1 cellular context compared by ENCODE assay signal in genomic region chr16:5042574-5043171, GRCh38.
TF ChIP-seq lines count a peak whose summit lies in the region.

No MANE protein-coding gene starts in this region.

TF ChIP-seq in HepG2, 621 proteins besides CTCF, POLR2A, EP300 and RAD21 (continued from another document and continues in another):
- TF ChIP-seq E2F2 (CRISPR knock-in tag; IDR thresholded peaks at IDR 0.05; ENCODE audit: borderline replicate concordance): 0 out of 2 replicates have a peak, but pooled peaks have one; percentile 39
- TF ChIP-seq YEATS2 (CRISPR knock-in tag; IDR thresholded peaks at IDR 0.05; ENCODE audit: borderline replicate concordance): no peak
- no peak for TF ChIP-seq SRSF1 (optimal IDR thresholded peaks at IDR 0.05; ENCODE audit: low read depth, low read length)
- no peak for TF ChIP-seq ZFYVE20 (CRISPR knock-in tag; IDR thresholded peaks at IDR 0.05; ENCODE audit: borderline replicate concordance, low read depth)
- TF ChIP-seq SMARCC2 (IDR thresholded peaks at IDR 0.05): no peak
- no peak for TF ChIP-seq FIP1L1 (IDR thresholded peaks at IDR 0.05; ENCODE audit: borderline replicate concordance, insufficient read depth, low read depth, low read length)
- no peak for TF ChIP-seq ZNF256 (CRISPR knock-in tag; conservative IDR thresholded peaks at IDR 0.05)
- peak; percentile 34; the same call in 1 of the 2 replicates for TF ChIP-seq ZNF770 (CRISPR knock-in tag; IDR thresholded peaks at IDR 0.05)
- no peak for TF ChIP-seq ZBTB38 (CRISPR knock-in tag; IDR thresholded peaks at IDR 0.05)
- no peak for TF ChIP-seq ZBTB10 (CRISPR knock-in tag; IDR thresholded peaks at IDR 0.05; ENCODE audit: borderline replicate concordance)
- TF ChIP-seq ZNF724P (CRISPR knock-in tag; IDR thresholded peaks at IDR 0.05; ENCODE audit: borderline replicate concordance): no peak
- TF ChIP-seq CREB1 (IDR thresholded peaks at IDR 0.05): peak; percentile 91
- peak; percentile 72 for TF ChIP-seq CREB1 (CRISPR knock-in tag; IDR thresholded peaks at IDR 0.05)
- no peak for TF ChIP-seq PHF8 (CRISPR knock-in tag; IDR thresholded peaks at IDR 0.05)
- TF ChIP-seq ZNF343 (CRISPR knock-in tag; IDR thresholded peaks at IDR 0.05): no peak
- no peak for TF ChIP-seq ZNF12 (CRISPR knock-in tag; IDR thresholded peaks at IDR 0.05)
- TF ChIP-seq ZNF562 (CRISPR knock-in tag; IDR thresholded peaks at IDR 0.05; ENCODE audit: borderline replicate concordance): no peak
- TF ChIP-seq ZNF17 (CRISPR knock-in tag; IDR thresholded peaks at IDR 0.05): no peak
- TF ChIP-seq ATF3 (CRISPR knock-in tag; IDR thresholded peaks at IDR 0.05): no peak
- 0 out of 4 replicates have a peak, but pooled peaks of 1 of the 2 experiments have one; percentile 0 for TF ChIP-seq MAFK (conservative IDR thresholded peaks at IDR 0.05 in 1 of 2, IDR thresholded peaks at IDR 0.05 in 1 of 2; ENCODE audit: low read length in 2 of 2)
- no peak for TF ChIP-seq HOXA9 (CRISPR knock-in tag; IDR thresholded peaks at IDR 0.05; ENCODE audit: borderline replicate concordance)
- no peak for TF ChIP-seq ZNF350 (CRISPR knock-in tag; IDR thresholded peaks at IDR 0.05; ENCODE audit: borderline replicate concordance, low read depth)
- TF ChIP-seq NCOR1 (IDR thresholded peaks at IDR 0.05; ENCODE audit: borderline replicate concordance, low read length): no peak
- TF ChIP-seq GPN1 (CRISPR knock-in tag; IDR thresholded peaks at IDR 0.05; ENCODE audit: borderline replicate concordance): no peak
- 0 out of 2 replicates have a peak, but pooled peaks have one; percentile 48 for TF ChIP-seq ZNF501 (CRISPR knock-in tag; IDR thresholded peaks at IDR 0.05)
- no peak for TF ChIP-seq PLRG1 (conservative IDR thresholded peaks at IDR 0.05)
- TF ChIP-seq BATF2 (CRISPR knock-in tag; IDR thresholded peaks at IDR 0.05): no peak
- no peak for TF ChIP-seq U2AF1 (optimal IDR thresholded peaks at IDR 0.05; ENCODE audit: low read depth, low read length)
- no peak for TF ChIP-seq KLF6 (CRISPR knock-in tag; IDR thresholded peaks at IDR 0.05)
- no peak for TF ChIP-seq SATB2 (CRISPR knock-in tag; IDR thresholded peaks at IDR 0.05)
- TF ChIP-seq TAF15 (IDR thresholded peaks at IDR 0.05; ENCODE audit: low read depth, low read length, poor library complexity, severe bottlenecking): no peak
- TF ChIP-seq NR0B2 (CRISPR knock-in tag; IDR thresholded peaks at IDR 0.05): no peak
- TF ChIP-seq KDM4B (CRISPR knock-in tag; IDR thresholded peaks at IDR 0.05): no peak
- no peak for TF ChIP-seq KLF9 (CRISPR knock-in tag; IDR thresholded peaks at IDR 0.05; ENCODE audit: low read depth)
- no peak for TF ChIP-seq ZNF619 (CRISPR knock-in tag; IDR thresholded peaks at IDR 0.05)
- no peak for TF ChIP-seq ZNF230 (CRISPR knock-in tag; IDR thresholded peaks at IDR 0.05)
- no peak for TF ChIP-seq ZNF782 (CRISPR knock-in tag; IDR thresholded peaks at IDR 0.05; ENCODE audit: borderline replicate concordance)
- TF ChIP-seq ZNF296 (CRISPR knock-in tag; conservative IDR thresholded peaks at IDR 0.05): no peak
- no peak for TF ChIP-seq SRY (CRISPR knock-in tag; IDR thresholded peaks at IDR 0.05)
- peak; percentile 51; the same call in 1 of the 2 replicates for TF ChIP-seq MED1 (CRISPR knock-in tag; IDR thresholded peaks at IDR 0.05)
- no peak for TF ChIP-seq ZC3H13 (CRISPR knock-in tag; IDR thresholded peaks at IDR 0.05)
- TF ChIP-seq UBTF (CRISPR knock-in tag; IDR thresholded peaks at IDR 0.05): 0 out of 2 replicates have a peak, but pooled peaks have one; percentile 9
- TF ChIP-seq ZNF614 (CRISPR knock-in tag; IDR thresholded peaks at IDR 0.05; ENCODE audit: borderline replicate concordance): no peak
- TF ChIP-seq RAD51 (IDR thresholded peaks at IDR 0.05; ENCODE audit: borderline replicate concordance): no peak
- TF ChIP-seq ZIK1 (CRISPR knock-in tag; IDR thresholded peaks at IDR 0.05; ENCODE audit: borderline replicate concordance, low read depth): no peak
- TF ChIP-seq LCORL (IDR thresholded peaks at IDR 0.05): no peak
- TF ChIP-seq LCORL (CRISPR knock-in tag; IDR thresholded peaks at IDR 0.05): peak; percentile 29; the same call in 1 of the 2 replicates
- 0 out of 2 replicates have a peak, but pooled peaks have one; percentile 39 for TF ChIP-seq MIER2 (CRISPR knock-in tag; IDR thresholded peaks at IDR 0.05)
- TF ChIP-seq REL (CRISPR knock-in tag; conservative IDR thresholded peaks at IDR 0.05): no peak
- TF ChIP-seq SOX5 (CRISPR knock-in tag; IDR thresholded peaks at IDR 0.05; ENCODE audit: borderline replicate concordance): no peak
- TF ChIP-seq MED13 (CRISPR knock-in tag; IDR thresholded peaks at IDR 0.05): no peak
- TF ChIP-seq ZNF737 (CRISPR knock-in tag; IDR thresholded peaks at IDR 0.05; ENCODE audit: borderline replicate concordance): no peak
- no peak for TF ChIP-seq NAIF1 (CRISPR knock-in tag; IDR thresholded peaks at IDR 0.05; ENCODE audit: borderline replicate concordance)
- no peak for TF ChIP-seq ZNF891 (CRISPR knock-in tag; IDR thresholded peaks at IDR 0.05)
- TF ChIP-seq RFX1 (IDR thresholded peaks at IDR 0.05): no peak
- TF ChIP-seq HDAC2 (CRISPR knock-in tag; IDR thresholded peaks at IDR 0.05): no peak
- no peak for TF ChIP-seq ZNF775 (CRISPR knock-in tag; IDR thresholded peaks at IDR 0.05; ENCODE audit: borderline replicate concordance)
- no peak for TF ChIP-seq TAF1 (CRISPR knock-in tag; IDR thresholded peaks at IDR 0.05)
- peak; percentile 59; the same call in 1 of the 2 replicates for TF ChIP-seq HOXA3 (CRISPR knock-in tag; IDR thresholded peaks at IDR 0.05)
- TF ChIP-seq ZNF749 (CRISPR knock-in tag; IDR thresholded peaks at IDR 0.05; ENCODE audit: borderline replicate concordance): no peak
- no peak for TF ChIP-seq POGK (CRISPR knock-in tag; conservative IDR thresholded peaks at IDR 0.05)
- TF ChIP-seq GFI1 (CRISPR knock-in tag; IDR thresholded peaks at IDR 0.05; ENCODE audit: borderline replicate concordance): no peak
- no peak for TF ChIP-seq ZNF639 (CRISPR knock-in tag; conservative IDR thresholded peaks at IDR 0.05)
- TF ChIP-seq MAF1 (CRISPR knock-in tag; IDR thresholded peaks at IDR 0.05; ENCODE audit: borderline replicate concordance): no peak
- TF ChIP-seq DRAP1 (CRISPR knock-in tag; IDR thresholded peaks at IDR 0.05): no peak
